ENCODE assay signal across 1 cellular context in genomic region chr9:132876849-132877248, GRCh38.
TF ChIP-seq lines count a peak whose summit lies in the region.

No MANE protein-coding gene starts in this region.

TF ChIP-seq in SK-N-SH, 30 proteins besides CTCF, POLR2A, EP300 and RAD21:
- TF ChIP-seq, protein P1, sequence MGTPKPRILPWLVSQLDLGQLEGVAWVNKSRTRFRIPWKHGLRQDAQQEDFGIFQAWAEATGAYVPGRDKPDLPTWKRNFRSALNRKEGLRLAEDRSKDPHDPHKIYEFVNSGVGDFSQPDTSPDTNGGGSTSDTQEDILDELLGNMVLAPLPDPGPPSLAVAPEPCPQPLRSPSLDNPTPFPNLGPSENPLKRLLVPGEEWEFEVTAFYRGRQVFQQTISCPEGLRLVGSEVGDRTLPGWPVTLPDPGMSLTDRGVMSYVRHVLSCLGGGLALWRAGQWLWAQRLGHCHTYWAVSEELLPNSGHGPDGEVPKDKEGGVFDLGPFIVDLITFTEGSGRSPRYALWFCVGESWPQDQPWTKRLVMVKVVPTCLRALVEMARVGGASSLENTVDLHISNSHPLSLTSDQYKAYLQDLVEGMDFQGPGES (IDR thresholded peaks at IDR 0.05; ENCODE audit: low read depth, low read length) = no peak
- no peak for TF ChIP-seq EZH2phosphoT487 (IDR thresholded peaks at IDR 0.05; ENCODE audit: borderline replicate concordance, low read depth)
TF ChIP-seq in SK-N-SH: peak in this region for 0.
